In the genomic region with DNA sequence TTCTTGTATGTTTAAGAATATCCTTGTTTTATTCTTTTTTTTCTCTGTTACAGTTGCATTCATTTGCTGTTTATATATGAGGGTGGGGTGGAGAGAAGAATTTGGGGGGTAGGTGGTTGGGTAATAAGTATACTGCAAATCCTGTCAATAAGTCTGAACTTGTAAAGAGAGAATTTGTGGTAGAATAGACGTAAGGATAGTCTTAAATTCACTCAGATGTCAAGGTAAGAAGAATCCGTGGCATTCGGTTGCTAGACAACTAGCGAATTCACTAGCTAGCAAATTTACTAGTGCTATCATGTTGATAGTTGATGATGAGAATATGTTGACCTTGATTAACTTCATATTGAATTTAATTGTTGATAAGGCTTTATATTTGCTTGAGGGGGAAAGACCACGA, we compare ENCODE assay signal across 18 cellular contexts. TPM values are rescaled to one million over a fixed set of nuclear protein-coding genes. Genes with fewer than 3 reads are reported as not detected.
DNase-seq lines count a peak whose midpoint lies in the region; ATAC-seq and TF ChIP-seq lines count a peak whose summit lies in the region.
"Had no signal": no experiment of that assay in that cellular context is flagged by ENCODE, and none has a peak within 500 bp of the region (broad histone marks: within the 10 kb centered on the region; RNA-seq: fewer than 3 reads in every experiment).

No MANE protein-coding gene starts in this region.

- peaks cover 7% of the 10 kb centered on the region for H3K4me1 Mint-ChIP-seq in activated CD4-positive, alpha-beta T cell treated with anti-CD3 and anti-CD28 coated beads, Interleukin-2, amount 10 ng/mL, durations not matched to agents 7 days and 5 days
- peaks cover 24% of the 10 kb centered on the region for H3K4me1 Mint-ChIP-seq in activated CD4-positive, alpha-beta T cell treated with anti-CD3 and anti-CD28 coated beads for 36 hours
- peaks cover 10% of the 10 kb centered on the region for H3K4me1 Mint-ChIP-seq in central memory CD8-positive, alpha-beta T cell
- H3K4me1 Mint-ChIP-seq in nephron progenitor cell: peaks cover 16% of the 10 kb centered on the region
- H3K4me1 Mint-ChIP-seq: GM23338 had no signal

- no peaks in the 10 kb centered on the region for H3K9me3 ChIP-seq in osteoblast (ENCODE audit: low read depth, low read length)
- H3K9me3 ChIP-seq: BLaER1 had no signal

- DNase-seq in activated CD4-positive, alpha-beta T cell treated with anti-CD3 and anti-CD28 coated beads, Interleukin-2, amount 10 ng/mL, durations not matched to agents 7 days and 5 days: no peak
- no peak for DNase-seq in activated CD4-positive, alpha-beta T cell treated with anti-CD3 and anti-CD28 coated beads for 36 hours
- no peak for DNase-seq in central memory CD8-positive, alpha-beta T cell (ENCODE audit: low spot score in 2 of 2)
- DNase-seq in nephron progenitor cell (no peak), osteoblast (ENCODE audit: insufficient read length, low spot score, missing footprints) (peak; percentile 22), Right ventricle myocardium inferior (ENCODE audit: missing footprints) (no peak)
- DNase-seq: Calu3; CD8-positive, alpha-beta T cell; DMS79 treated with DMSO at 0.1 percent for 48 hours; GF-D8; HCEC 1CT had no signal

- H3K36me3 Mint-ChIP-seq in activated CD4-positive, alpha-beta T cell treated with anti-CD3 and anti-CD28 coated beads, Interleukin-2, amount 10 ng/mL, durations not matched to agents 7 days and 5 days (ENCODE audit: low read depth): peaks cover 17% of the 10 kb centered on the region
- H3K36me3 Mint-ChIP-seq in activated CD4-positive, alpha-beta T cell treated with anti-CD3 and anti-CD28 coated beads for 36 hours (ENCODE audit: low read depth): peaks cover 25% of the 10 kb centered on the region
- peaks cover 24% of the 10 kb centered on the region for H3K36me3 Mint-ChIP-seq in central memory CD8-positive, alpha-beta T cell (ENCODE audit: insufficient read depth)
- peaks cover 46% of the 10 kb centered on the region for H3K36me3 Mint-ChIP-seq in nephron progenitor cell (ENCODE audit: low read depth)

- no peaks in the 10 kb centered on the region for H4K20me1 ChIP-seq in osteoblast (ENCODE audit: insufficient read depth, low read length)

- H3K36me3 ChIP-seq in osteoblast (ENCODE audit: insufficient read depth, low read length): no peaks in the 10 kb centered on the region

- no peak overlapping the region for H3K4me3 ChIP-seq in osteoblast (ENCODE audit: insufficient read depth, low read length)
- H3K4me3 ChIP-seq: BLaER1, GM23338 had no signal

- POLR2A ChIA-PET in activated CD4-positive, alpha-beta T cell treated with anti-CD3 and anti-CD28 coated beads, Interleukin-2, amount 10 ng/mL, durations not matched to agents 7 days and 5 days (lab: Charles Lee): no interaction called here
- POLR2A ChIA-PET in activated CD4-positive, alpha-beta T cell treated with anti-CD3 and anti-CD28 coated beads for 36 hours (lab: Charles Lee): no interaction called here

- H3K27me3 Mint-ChIP-seq in activated CD4-positive, alpha-beta T cell treated with anti-CD3 and anti-CD28 coated beads, Interleukin-2, amount 10 ng/mL, durations not matched to agents 7 days and 5 days: no peaks in the 10 kb centered on the region
- H3K27me3 Mint-ChIP-seq in activated CD4-positive, alpha-beta T cell treated with anti-CD3 and anti-CD28 coated beads for 36 hours: no peaks in the 10 kb centered on the region
- no peaks in the 10 kb centered on the region for H3K27me3 Mint-ChIP-seq in central memory CD8-positive, alpha-beta T cell
- no peaks in the 10 kb centered on the region for H3K27me3 Mint-ChIP-seq in nephron progenitor cell (ENCODE audit: low read depth, poor library complexity)

- no peak overlapping the region for H3K4me3 Mint-ChIP-seq in activated CD4-positive, alpha-beta T cell treated with anti-CD3 and anti-CD28 coated beads, Interleukin-2, amount 10 ng/mL, durations not matched to agents 7 days and 5 days
- no peak overlapping the region for H3K4me3 Mint-ChIP-seq in activated CD4-positive, alpha-beta T cell treated with anti-CD3 and anti-CD28 coated beads for 36 hours
- no peak overlapping the region for H3K4me3 Mint-ChIP-seq in central memory CD8-positive, alpha-beta T cell
- H3K4me3 Mint-ChIP-seq in nephron progenitor cell: no peak overlapping the region
- H3K4me3 Mint-ChIP-seq: CD14-positive monocyte; CD8-positive, alpha-beta T cell; GM23338 had no signal

- peaks cover 14% of the 10 kb centered on the region for H3K4me1 ChIP-seq in osteoblast (ENCODE audit: insufficient read depth, low read length)
- H3K4me1 ChIP-seq: BLaER1 had no signal

- H3K4me2 ChIP-seq in osteoblast (ENCODE audit: insufficient read depth, low read length): no peak overlapping the region
- H3K4me2 ChIP-seq: BLaER1, GM23338 had no signal

- CTCF ChIA-PET in activated CD4-positive, alpha-beta T cell treated with anti-CD3 and anti-CD28 coated beads, Interleukin-2, amount 10 ng/mL, durations not matched to agents 7 days and 5 days (lab: Charles Lee): no interaction called here
- CTCF ChIA-PET in activated CD4-positive, alpha-beta T cell treated with anti-CD3 and anti-CD28 coated beads for 36 hours (lab: Charles Lee): no interaction called here

- peaks cover 33% of the 10 kb centered on the region for H3K79me2 ChIP-seq in osteoblast (ENCODE audit: insufficient read depth, low read length)

- H3K9me3 Mint-ChIP-seq in activated CD4-positive, alpha-beta T cell treated with anti-CD3 and anti-CD28 coated beads, Interleukin-2, amount 10 ng/mL, durations not matched to agents 7 days and 5 days: no peaks in the 10 kb centered on the region
- H3K9me3 Mint-ChIP-seq in activated CD4-positive, alpha-beta T cell treated with anti-CD3 and anti-CD28 coated beads for 36 hours (ENCODE audit: low read depth): no peaks in the 10 kb centered on the region
- H3K9me3 Mint-ChIP-seq in central memory CD8-positive, alpha-beta T cell: no peaks in the 10 kb centered on the region
- no peaks in the 10 kb centered on the region for H3K9me3 Mint-ChIP-seq in nephron progenitor cell
- H3K9me3 Mint-ChIP-seq: CD14-positive monocyte; CD8-positive, alpha-beta T cell; GM23338 had no signal

- H2AFZ ChIP-seq in osteoblast (ENCODE audit: low read length): no peak overlapping the region
- H2AFZ ChIP-seq: GM23338 had no signal

- ATAC-seq in activated CD4-positive, alpha-beta T cell treated with anti-CD3 and anti-CD28 coated beads for 36 hours: no peak
- no peak for ATAC-seq in central memory CD8-positive, alpha-beta T cell (replicated peaks; ENCODE audit: extremely low read depth, poor library complexity, severe bottlenecking)
- ATAC-seq in GM21717 (IDR thresholded peaks at IDR 0.05; ENCODE audit: unreplicated experiment) (no peak), GM19023 (IDR thresholded peaks at IDR 0.05; ENCODE audit: unreplicated experiment) (no peak), Right ventricle myocardium inferior (no peak)
- ATAC-seq: CD8-positive, alpha-beta T cell; GM23338 had no signal

- peak overlapping the region; percentile 50 for H3K27ac Mint-ChIP-seq in activated CD4-positive, alpha-beta T cell treated with anti-CD3 and anti-CD28 coated beads, Interleukin-2, amount 10 ng/mL, durations not matched to agents 7 days and 5 days
- H3K27ac Mint-ChIP-seq in activated CD4-positive, alpha-beta T cell treated with anti-CD3 and anti-CD28 coated beads for 36 hours: no peak overlapping the region
- H3K27ac Mint-ChIP-seq in central memory CD8-positive, alpha-beta T cell (ENCODE audit: low read depth): peak overlapping the region; percentile 68
- H3K27ac Mint-ChIP-seq in nephron progenitor cell: peak overlapping the region; percentile 66
- H3K27ac Mint-ChIP-seq: CD8-positive, alpha-beta T cell; GM23338 had no signal

- H3K27me3 ChIP-seq in osteoblast (ENCODE audit: insufficient read depth, low read length): no peaks in the 10 kb centered on the region
- H3K27me3 ChIP-seq: BLaER1 had no signal

- intact Hi-C loops in activated CD4-positive, alpha-beta T cell treated with anti-CD3 and anti-CD28 coated beads for 36 hours (cut with DNase I, micrococcal nuclease): no loop called here
- intact Hi-C loops in Right ventricle myocardium inferior (cut with DNase I): no loop called here

- no peak overlapping the region for H3K27ac ChIP-seq in osteoblast (ENCODE audit: low read depth, low read length)
- H3K27ac ChIP-seq: 22Rv1, BLaER1, HL-60 had no signal

- no peak for TF ChIP-seq CTCF in nephron progenitor cell (IDR thresholded peaks at IDR 0.05)
- no peak for TF ChIP-seq CTCF in osteoblast (IDR thresholded peaks at IDR 0.05; ENCODE audit: extremely low read depth, low read depth, low read length)

RNA-seq across cellular contexts. Expression of a gene that starts 40.7 kb away (rescaled TPM):
- total RNA-seq in activated CD4-positive, alpha-beta T cell treated with anti-CD3 and anti-CD28 coated beads, Interleukin-2, amount 10 ng/mL, durations not matched to agents 7 days and 5 days: 10 to 100 TPM; 30.2 to 32.6 TPM
- total RNA-seq in activated CD4-positive, alpha-beta T cell treated with anti-CD3 and anti-CD28 coated beads for 36 hours: 10 to 100 TPM; 21.0 to 26.3 TPM
- total RNA-seq in osteoblast: 15.6 and 21.4 TPM in 2 replicates
- 8.1 TPM for total RNA-seq in Right ventricle myocardium inferior
